1 cellular context compared by ENCODE assay signal in genomic region chr16:4313563-4314531, GRCh38.
TF ChIP-seq lines count a peak whose summit lies in the region.

No MANE protein-coding gene starts in this region.

TF ChIP-seq in K562, 482 proteins besides CTCF, POLR2A, EP300 and RAD21 (continued from another document and continues in another):
- TF ChIP-seq CEBPZ (IDR thresholded peaks at IDR 0.05; ENCODE audit: borderline replicate concordance, low read depth, low read length) = no peak
- TF ChIP-seq RREB1 (CRISPR knock-in tag; IDR thresholded peaks at IDR 0.05) = no peak
- no peak for TF ChIP-seq MYC (IDR thresholded peaks at IDR 0.05; ENCODE audit: low read depth, low read length)
- no peak for TF ChIP-seq MYC (CRISPR knock-in tag; IDR thresholded peaks at IDR 0.05; ENCODE audit: borderline replicate concordance, low read depth)
- no peak for TF ChIP-seq E2F1 (CRISPR knock-in tag; IDR thresholded peaks at IDR 0.05)
- TF ChIP-seq SIN3A (IDR thresholded peaks at IDR 0.05; ENCODE audit: borderline replicate concordance in 2 of 2, control insufficient read depth in 1 of 2, low read depth in 2 of 2, low read length in 2 of 2) = no peak
- TF ChIP-seq CBFA2T3 (IDR thresholded peaks at IDR 0.05) = no peak
- no peak for TF ChIP-seq ZZZ3 (IDR thresholded peaks at IDR 0.05)
- TF ChIP-seq ADNP (tag; IDR thresholded peaks at IDR 0.05) = peak; percentile 86
- no peak for TF ChIP-seq DEAF1 (CRISPR knock-in tag; IDR thresholded peaks at IDR 0.05)
- TF ChIP-seq HMGXB4 (CRISPR knock-in tag; IDR thresholded peaks at IDR 0.05) = no peak
- TF ChIP-seq CHD2 (IDR thresholded peaks at IDR 0.05; ENCODE audit: low read depth, low read length) = no peak
- no peak for TF ChIP-seq CREB5 (CRISPR knock-in tag; IDR thresholded peaks at IDR 0.05)
- no peak for TF ChIP-seq HES1 (IDR thresholded peaks at IDR 0.05; ENCODE audit: low read depth)
- peak; percentile 59; the same call in 1 of the 2 replicates for TF ChIP-seq SP1 (CRISPR knock-in tag; IDR thresholded peaks at IDR 0.05)
- TF ChIP-seq FOSL1 (tag; conservative IDR thresholded peaks at IDR 0.05) = no peak
- TF ChIP-seq ZNF23 (CRISPR knock-in tag; IDR thresholded peaks at IDR 0.05) = no peak
- TF ChIP-seq ZNF717 (CRISPR knock-in tag; IDR thresholded peaks at IDR 0.05) = no peak
- TF ChIP-seq ZFP36 (IDR thresholded peaks at IDR 0.05; ENCODE audit: low read depth, low read length, partially characterized antibody) = no peak
- no peak for TF ChIP-seq SRSF7 (optimal IDR thresholded peaks at IDR 0.05; ENCODE audit: low read depth, low read length)
- no peak for TF ChIP-seq KAT8 (IDR thresholded peaks at IDR 0.05; ENCODE audit: low read depth)
- TF ChIP-seq ELF4 (CRISPR knock-in tag; IDR thresholded peaks at IDR 0.05) = no peak
- TF ChIP-seq MITF (IDR thresholded peaks at IDR 0.05) = no peak
- no peak for TF ChIP-seq POU5F1 (IDR thresholded peaks at IDR 0.05; ENCODE audit: borderline replicate concordance, low read depth, low read length, partially characterized antibody)
- 0 out of 2 replicates have a peak, but pooled peaks have one; percentile 35 for TF ChIP-seq ZNF740 (CRISPR knock-in tag; IDR thresholded peaks at IDR 0.05)
- TF ChIP-seq ZNF740 (tag; IDR thresholded peaks at IDR 0.05) = no peak
- TF ChIP-seq GTF2E2 (tag; IDR thresholded peaks at IDR 0.05) = no peak
- TF ChIP-seq BHLHE40 (IDR thresholded peaks at IDR 0.05; ENCODE audit: low read length) = peak; percentile 24; the same call in 1 of the 2 replicates
- peak; percentile 61; the same call in 1 of the 2 replicates for TF ChIP-seq ETV1 (tag; conservative IDR thresholded peaks at IDR 0.05; ENCODE audit: low read depth)
- no peak for TF ChIP-seq ZNF184 (CRISPR knock-in tag; IDR thresholded peaks at IDR 0.05)
- no peak for TF ChIP-seq FOXO4 (CRISPR knock-in tag; IDR thresholded peaks at IDR 0.05)
- no peak for TF ChIP-seq RBM15 (IDR thresholded peaks at IDR 0.05; ENCODE audit: insufficient read depth, low read length)
- no peak for TF ChIP-seq ZNF133 (CRISPR knock-in tag; IDR thresholded peaks at IDR 0.05)
- no peak for TF ChIP-seq ZNF76 (CRISPR knock-in tag; IDR thresholded peaks at IDR 0.05; ENCODE audit: borderline replicate concordance)
- TF ChIP-seq ZNF644 (tag; IDR thresholded peaks at IDR 0.05; ENCODE audit: low read depth) = no peak
- TF ChIP-seq CHCHD3 (CRISPR knock-in tag; IDR thresholded peaks at IDR 0.05) = no peak
